Comparison of ENCODE assay signal across 1 cellular context in the genomic region with DNA sequence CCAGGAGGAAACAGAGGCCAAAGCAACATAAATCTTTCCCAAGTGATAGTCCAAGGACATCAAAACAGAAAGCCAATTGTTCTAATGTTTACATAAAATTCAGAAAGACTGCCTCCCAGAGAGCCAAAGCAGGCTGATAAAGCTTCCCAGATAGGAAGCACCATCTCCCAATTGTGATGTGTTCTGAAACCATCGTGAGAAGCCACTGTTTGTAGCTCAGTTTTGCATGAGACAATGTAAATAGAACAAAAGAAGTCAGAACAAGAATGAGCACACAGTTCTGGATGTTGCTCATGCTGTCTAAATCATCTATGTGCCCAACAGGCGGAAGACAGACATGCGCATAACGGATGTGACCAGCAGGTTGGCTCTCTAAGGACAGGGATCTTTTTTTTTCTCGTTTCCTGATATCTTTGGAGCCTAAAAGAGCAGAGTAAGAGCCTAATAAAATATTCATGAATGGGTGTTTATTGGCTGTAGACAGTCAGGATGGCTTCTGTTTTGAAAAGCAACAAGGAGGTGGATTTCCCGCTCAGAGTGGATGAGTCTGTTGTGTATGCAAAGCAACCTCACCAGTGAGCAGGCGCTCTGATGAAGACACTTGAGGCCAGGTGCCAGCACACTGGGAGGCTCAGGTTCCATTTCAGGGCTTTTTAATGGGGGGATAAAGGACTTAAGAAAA.
TF ChIP-seq lines count a peak whose summit lies in the region.

No MANE protein-coding gene starts in this region.

TF ChIP-seq in HepG2, 621 proteins besides CTCF, POLR2A, EP300 and RAD21 (continued from another document and continues in another):
- TF ChIP-seq, protein P1, sequence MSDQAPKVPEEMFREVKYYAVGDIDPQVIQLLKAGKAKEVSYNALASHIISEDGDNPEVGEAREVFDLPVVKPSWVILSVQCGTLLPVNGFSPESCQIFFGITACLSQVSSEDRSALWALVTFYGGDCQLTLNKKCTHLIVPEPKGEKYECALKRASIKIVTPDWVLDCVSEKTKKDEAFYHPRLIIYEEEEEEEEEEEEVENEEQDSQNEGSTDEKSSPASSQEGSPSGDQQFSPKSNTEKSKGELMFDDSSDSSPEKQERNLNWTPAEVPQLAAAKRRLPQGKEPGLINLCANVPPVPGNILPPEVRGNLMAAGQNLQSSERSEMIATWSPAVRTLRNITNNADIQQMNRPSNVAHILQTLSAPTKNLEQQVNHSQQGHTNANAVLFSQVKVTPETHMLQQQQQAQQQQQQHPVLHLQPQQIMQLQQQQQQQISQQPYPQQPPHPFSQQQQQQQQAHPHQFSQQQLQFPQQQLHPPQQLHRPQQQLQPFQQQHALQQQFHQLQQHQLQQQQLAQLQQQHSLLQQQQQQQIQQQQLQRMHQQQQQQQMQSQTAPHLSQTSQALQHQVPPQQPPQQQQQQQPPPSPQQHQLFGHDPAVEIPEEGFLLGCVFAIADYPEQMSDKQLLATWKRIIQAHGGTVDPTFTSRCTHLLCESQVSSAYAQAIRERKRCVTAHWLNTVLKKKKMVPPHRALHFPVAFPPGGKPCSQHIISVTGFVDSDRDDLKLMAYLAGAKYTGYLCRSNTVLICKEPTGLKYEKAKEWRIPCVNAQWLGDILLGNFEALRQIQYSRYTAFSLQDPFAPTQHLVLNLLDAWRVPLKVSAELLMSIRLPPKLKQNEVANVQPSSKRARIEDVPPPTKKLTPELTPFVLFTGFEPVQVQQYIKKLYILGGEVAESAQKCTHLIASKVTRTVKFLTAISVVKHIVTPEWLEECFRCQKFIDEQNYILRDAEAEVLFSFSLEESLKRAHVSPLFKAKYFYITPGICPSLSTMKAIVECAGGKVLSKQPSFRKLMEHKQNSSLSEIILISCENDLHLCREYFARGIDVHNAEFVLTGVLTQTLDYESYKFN (CRISPR knock-in tag; conservative IDR thresholded peaks at IDR 0.05): peak; percentile 81
- TF ChIP-seq DPF2 (CRISPR knock-in tag; IDR thresholded peaks at IDR 0.05; ENCODE audit: borderline replicate concordance, low read depth) (no peak), ZNF773 (CRISPR knock-in tag; IDR thresholded peaks at IDR 0.05; ENCODE audit: borderline replicate concordance) (no peak), SMARCE1 (IDR thresholded peaks at IDR 0.05; ENCODE audit: borderline replicate concordance) (no peak), HOXA7 (CRISPR knock-in tag; IDR thresholded peaks at IDR 0.05) (no peak), BRCA1 (CRISPR knock-in tag; IDR thresholded peaks at IDR 0.05) (no peak), RXRB (CRISPR knock-in tag; IDR thresholded peaks at IDR 0.05; ENCODE audit: borderline replicate concordance) (peak; percentile 73), ZNF496 (CRISPR knock-in tag; IDR thresholded peaks at IDR 0.05; ENCODE audit: insufficient replicate concordance) (no peak), ZNF350 (CRISPR knock-in tag; IDR thresholded peaks at IDR 0.05; ENCODE audit: borderline replicate concordance, low read depth) (no peak), ETV5 (CRISPR knock-in tag; IDR thresholded peaks at IDR 0.05; ENCODE audit: borderline replicate concordance) (peak; percentile 60; the same call in 1 of the 2 replicates), ZNF12 (CRISPR knock-in tag; IDR thresholded peaks at IDR 0.05) (peak; percentile 87), ZBTB7B (CRISPR knock-in tag; IDR thresholded peaks at IDR 0.05) (no peak), ZNF550 (CRISPR knock-in tag; IDR thresholded peaks at IDR 0.05; ENCODE audit: borderline replicate concordance) (no peak), ZNF644 (CRISPR knock-in tag; IDR thresholded peaks at IDR 0.05; ENCODE audit: low read depth) (peak; percentile 63; the same call in 1 of the 2 replicates), TBX2 (CRISPR knock-in tag; IDR thresholded peaks at IDR 0.05; ENCODE audit: borderline replicate concordance) (no peak), CHD2 (IDR thresholded peaks at IDR 0.05; ENCODE audit: low read depth, low read length) (no peak), CEBPG (CRISPR knock-in tag; IDR thresholded peaks at IDR 0.05) (peak; percentile 71), KMT2B (CRISPR knock-in tag; IDR thresholded peaks at IDR 0.05) (no peak), JUN (CRISPR knock-in tag; IDR thresholded peaks at IDR 0.05) (no peak), PLRG1 (conservative IDR thresholded peaks at IDR 0.05) (no peak), ATF1 (CRISPR knock-in tag; IDR thresholded peaks at IDR 0.05) (no peak), ZNF10 (CRISPR knock-in tag; IDR thresholded peaks at IDR 0.05; ENCODE audit: borderline replicate concordance, low read depth) (no peak), SMAD1 (CRISPR knock-in tag; IDR thresholded peaks at IDR 0.05; ENCODE audit: borderline replicate concordance, low read depth) (no peak), ZNF841 (CRISPR knock-in tag; IDR thresholded peaks at IDR 0.05; ENCODE audit: borderline replicate concordance) (no peak), MAZ (IDR thresholded peaks at IDR 0.05; ENCODE audit: borderline replicate concordance, low read depth, low read length) (no peak), MAZ (CRISPR knock-in tag; IDR thresholded peaks at IDR 0.05; ENCODE audit: low read depth) (no peak), ZNF782 (CRISPR knock-in tag; IDR thresholded peaks at IDR 0.05; ENCODE audit: borderline replicate concordance) (no peak), KLF13 (CRISPR knock-in tag; IDR thresholded peaks at IDR 0.05) (no peak), KDM5B (CRISPR knock-in tag; IDR thresholded peaks at IDR 0.05; ENCODE audit: borderline replicate concordance) (no peak)
- TF ChIP-seq, protein P2, sequence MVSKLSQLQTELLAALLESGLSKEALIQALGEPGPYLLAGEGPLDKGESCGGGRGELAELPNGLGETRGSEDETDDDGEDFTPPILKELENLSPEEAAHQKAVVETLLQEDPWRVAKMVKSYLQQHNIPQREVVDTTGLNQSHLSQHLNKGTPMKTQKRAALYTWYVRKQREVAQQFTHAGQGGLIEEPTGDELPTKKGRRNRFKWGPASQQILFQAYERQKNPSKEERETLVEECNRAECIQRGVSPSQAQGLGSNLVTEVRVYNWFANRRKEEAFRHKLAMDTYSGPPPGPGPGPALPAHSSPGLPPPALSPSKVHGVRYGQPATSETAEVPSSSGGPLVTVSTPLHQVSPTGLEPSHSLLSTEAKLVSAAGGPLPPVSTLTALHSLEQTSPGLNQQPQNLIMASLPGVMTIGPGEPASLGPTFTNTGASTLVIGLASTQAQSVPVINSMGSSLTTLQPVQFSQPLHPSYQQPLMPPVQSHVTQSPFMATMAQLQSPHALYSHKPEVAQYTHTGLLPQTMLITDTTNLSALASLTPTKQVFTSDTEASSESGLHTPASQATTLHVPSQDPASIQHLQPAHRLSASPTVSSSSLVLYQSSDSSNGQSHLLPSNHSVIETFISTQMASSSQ (IDR thresholded peaks at IDR 0.05; ENCODE audit: low read depth): no peak
- TF ChIP-seq, protein P2 (CRISPR knock-in tag; IDR thresholded peaks at IDR 0.05; ENCODE audit: borderline replicate concordance): no peak
- TF ChIP-seq, protein P3, sequence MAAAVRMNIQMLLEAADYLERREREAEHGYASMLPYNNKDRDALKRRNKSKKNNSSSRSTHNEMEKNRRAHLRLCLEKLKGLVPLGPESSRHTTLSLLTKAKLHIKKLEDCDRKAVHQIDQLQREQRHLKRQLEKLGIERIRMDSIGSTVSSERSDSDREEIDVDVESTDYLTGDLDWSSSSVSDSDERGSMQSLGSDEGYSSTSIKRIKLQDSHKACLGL (CRISPR knock-in tag; IDR thresholded peaks at IDR 0.05): no peak
- TF ChIP-seq, protein P4, sequence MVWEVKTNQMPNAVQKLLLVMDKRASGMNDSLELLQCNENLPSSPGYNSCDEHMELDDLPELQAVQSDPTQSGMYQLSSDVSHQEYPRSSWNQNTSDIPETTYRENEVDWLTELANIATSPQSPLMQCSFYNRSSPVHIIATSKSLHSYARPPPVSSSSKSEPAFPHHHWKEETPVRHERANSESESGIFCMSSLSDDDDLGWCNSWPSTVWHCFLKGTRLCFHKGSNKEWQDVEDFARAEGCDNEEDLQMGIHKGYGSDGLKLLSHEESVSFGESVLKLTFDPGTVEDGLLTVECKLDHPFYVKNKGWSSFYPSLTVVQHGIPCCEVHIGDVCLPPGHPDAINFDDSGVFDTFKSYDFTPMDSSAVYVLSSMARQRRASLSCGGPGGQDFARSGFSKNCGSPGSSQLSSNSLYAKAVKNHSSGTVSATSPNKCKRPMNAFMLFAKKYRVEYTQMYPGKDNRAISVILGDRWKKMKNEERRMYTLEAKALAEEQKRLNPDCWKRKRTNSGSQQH (CRISPR knock-in tag; IDR thresholded peaks at IDR 0.05; ENCODE audit: low read depth): no peak
- TF ChIP-seq, protein P5, sequence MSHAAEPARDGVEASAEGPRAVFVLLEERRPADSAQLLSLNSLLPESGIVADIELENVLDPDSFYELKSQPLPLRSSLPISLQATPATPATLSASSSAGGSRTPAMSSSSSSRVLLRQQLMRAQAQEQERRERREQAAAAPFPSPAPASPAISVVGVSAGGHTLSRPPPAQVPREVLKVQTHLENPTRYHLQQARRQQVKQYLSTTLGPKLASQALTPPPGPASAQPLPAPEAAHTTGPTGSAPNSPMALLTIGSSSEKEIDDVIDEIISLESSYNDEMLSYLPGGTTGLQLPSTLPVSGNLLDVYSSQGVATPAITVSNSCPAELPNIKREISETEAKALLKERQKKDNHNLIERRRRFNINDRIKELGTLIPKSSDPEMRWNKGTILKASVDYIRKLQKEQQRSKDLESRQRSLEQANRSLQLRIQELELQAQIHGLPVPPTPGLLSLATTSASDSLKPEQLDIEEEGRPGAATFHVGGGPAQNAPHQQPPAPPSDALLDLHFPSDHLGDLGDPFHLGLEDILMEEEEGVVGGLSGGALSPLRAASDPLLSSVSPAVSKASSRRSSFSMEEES (CRISPR knock-in tag; IDR thresholded peaks at IDR 0.05): no peak
- TF ChIP-seq, protein P6, sequence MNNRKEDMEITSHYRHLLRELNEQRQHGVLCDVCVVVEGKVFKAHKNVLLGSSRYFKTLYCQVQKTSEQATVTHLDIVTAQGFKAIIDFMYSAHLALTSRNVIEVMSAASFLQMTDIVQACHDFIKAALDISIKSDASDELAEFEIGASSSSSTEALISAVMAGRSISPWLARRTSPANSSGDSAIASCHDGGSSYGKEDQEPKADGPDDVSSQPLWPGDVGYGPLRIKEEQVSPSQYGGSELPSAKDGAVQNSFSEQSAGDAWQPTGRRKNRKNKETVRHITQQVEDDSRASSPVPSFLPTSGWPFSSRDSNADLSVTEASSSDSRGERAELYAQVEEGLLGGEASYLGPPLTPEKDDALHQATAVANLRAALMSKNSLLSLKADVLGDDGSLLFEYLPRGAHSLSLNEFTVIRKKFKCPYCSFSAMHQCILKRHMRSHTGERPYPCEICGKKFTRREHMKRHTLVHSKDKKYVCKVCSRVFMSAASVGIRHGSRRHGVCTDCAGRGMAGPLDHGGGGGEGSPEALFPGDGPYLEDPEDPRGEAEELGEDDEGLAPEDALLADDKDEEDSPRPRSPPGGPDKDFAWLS (CRISPR knock-in tag; IDR thresholded peaks at IDR 0.05; ENCODE audit: borderline replicate concordance): no peak
- TF ChIP-seq, protein P7, sequence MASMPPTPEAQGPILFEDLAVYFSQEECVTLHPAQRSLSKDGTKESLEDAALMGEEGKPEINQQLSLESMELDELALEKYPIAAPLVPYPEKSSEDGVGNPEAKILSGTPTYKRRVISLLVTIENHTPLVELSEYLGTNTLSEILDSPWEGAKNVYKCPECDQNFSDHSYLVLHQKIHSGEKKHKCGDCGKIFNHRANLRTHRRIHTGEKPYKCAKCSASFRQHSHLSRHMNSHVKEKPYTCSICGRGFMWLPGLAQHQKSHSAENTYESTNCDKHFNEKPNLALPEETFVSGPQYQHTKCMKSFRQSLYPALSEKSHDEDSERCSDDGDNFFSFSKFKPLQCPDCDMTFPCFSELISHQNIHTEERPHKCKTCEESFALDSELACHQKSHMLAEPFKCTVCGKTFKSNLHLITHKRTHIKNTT (CRISPR knock-in tag; IDR thresholded peaks at IDR 0.05): no peak
- TF ChIP-seq, protein P8, sequence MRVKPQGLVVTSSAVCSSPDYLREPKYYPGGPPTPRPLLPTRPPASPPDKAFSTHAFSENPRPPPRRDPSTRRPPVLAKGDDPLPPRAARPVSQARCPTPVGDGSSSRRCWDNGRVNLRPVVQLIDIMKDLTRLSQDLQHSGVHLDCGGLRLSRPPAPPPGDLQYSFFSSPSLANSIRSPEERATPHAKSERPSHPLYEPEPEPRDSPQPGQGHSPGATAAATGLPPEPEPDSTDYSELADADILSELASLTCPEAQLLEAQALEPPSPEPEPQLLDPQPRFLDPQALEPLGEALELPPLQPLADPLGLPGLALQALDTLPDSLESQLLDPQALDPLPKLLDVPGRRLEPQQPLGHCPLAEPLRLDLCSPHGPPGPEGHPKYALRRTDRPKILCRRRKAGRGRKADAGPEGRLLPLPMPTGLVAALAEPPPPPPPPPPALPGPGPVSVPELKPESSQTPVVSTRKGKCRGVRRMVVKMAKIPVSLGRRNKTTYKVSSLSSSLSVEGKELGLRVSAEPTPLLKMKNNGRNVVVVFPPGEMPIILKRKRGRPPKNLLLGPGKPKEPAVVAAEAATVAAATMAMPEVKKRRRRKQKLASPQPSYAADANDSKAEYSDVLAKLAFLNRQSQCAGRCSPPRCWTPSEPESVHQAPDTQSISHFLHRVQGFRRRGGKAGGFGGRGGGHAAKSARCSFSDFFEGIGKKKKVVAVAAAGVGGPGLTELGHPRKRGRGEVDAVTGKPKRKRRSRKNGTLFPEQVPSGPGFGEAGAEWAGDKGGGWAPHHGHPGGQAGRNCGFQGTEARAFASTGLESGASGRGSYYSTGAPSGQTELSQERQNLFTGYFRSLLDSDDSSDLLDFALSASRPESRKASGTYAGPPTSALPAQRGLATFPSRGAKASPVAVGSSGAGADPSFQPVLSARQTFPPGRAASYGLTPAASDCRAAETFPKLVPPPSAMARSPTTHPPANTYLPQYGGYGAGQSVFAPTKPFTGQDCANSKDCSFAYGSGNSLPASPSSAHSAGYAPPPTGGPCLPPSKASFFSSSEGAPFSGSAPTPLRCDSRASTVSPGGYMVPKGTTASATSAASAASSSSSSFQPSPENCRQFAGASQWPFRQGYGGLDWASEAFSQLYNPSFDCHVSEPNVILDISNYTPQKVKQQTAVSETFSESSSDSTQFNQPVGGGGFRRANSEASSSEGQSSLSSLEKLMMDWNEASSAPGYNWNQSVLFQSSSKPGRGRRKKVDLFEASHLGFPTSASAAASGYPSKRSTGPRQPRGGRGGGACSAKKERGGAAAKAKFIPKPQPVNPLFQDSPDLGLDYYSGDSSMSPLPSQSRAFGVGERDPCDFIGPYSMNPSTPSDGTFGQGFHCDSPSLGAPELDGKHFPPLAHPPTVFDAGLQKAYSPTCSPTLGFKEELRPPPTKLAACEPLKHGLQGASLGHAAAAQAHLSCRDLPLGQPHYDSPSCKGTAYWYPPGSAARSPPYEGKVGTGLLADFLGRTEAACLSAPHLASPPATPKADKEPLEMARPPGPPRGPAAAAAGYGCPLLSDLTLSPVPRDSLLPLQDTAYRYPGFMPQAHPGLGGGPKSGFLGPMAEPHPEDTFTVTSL (CRISPR knock-in tag; IDR thresholded peaks at IDR 0.05; ENCODE audit: borderline replicate concordance): peak; percentile 78; the same call in 1 of the 2 replicates
